Comparison of ENCODE assay signal across 8 cellular contexts in the genomic region with DNA sequence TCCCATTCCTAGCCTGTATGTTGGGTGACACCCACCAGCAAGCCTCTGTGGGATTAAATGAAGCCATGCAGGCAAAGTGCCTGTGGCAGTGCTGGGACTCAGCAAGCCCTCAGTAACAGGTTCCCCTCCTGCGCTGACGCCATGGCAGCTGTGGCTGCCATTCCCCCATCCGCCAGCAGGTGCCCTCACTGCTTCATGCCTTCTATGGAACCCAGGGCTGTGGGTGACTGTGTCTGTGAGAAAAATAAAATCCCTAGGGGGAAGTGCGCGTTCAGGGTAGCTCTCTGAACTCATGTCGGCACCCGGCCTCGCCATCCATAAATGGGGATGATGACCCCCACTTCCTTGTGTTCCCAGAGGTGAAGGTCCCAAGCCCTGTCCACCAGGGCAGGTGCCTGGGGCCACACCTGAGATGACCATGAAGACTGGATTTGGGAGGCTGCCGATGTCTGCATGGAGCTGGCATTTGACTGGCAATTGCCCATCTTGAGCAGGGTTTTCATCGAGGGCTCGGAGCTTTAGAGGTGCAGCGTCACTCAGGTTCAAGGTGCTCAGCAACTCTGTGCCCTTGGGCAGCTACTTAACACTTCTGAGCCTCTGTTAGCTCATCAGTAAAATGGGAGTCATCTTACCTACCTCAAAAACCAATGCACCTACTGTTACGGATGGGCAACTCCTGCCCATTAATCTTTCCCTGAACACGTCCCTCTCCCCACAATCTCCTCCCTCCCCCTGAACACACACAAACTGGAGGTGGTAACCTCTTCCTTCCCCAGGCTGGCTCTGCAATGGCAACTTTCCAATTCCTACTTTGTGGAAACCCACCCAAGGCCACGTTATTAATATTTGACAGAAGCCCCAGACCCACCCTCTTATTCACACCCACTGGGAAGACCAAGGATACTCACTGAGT. TPM values are rescaled to one million over a fixed set of nuclear protein-coding genes. Genes with fewer than 3 reads are reported as not detected.
DNase-seq lines count a peak whose midpoint lies in the region; ATAC-seq and TF ChIP-seq lines count a peak whose summit lies in the region.

No MANE protein-coding gene starts in this region.

- peak; percentile 87 for ATAC-seq in GM19025 (IDR thresholded peaks at IDR 0.05; ENCODE audit: low read depth, unreplicated experiment)
- ATAC-seq in HG03139 (IDR thresholded peaks at IDR 0.05; ENCODE audit: unreplicated experiment), result peak; percentile 89
- ATAC-seq in right lobe of liver, result peak; percentile 77 to 91 (median 87)

- peak; percentile 36 for DNase-seq in NCI-H226
- peak; percentile 71 to 86 for DNase-seq in activated CD4-positive, alpha-beta T cell treated with anti-CD3 and anti-CD28 coated beads for 4 hours
- DNase-seq in chondrocyte (ENCODE audit: low spot score), result peak; percentile 77
- DNase-seq in right lobe of liver, result peak; percentile 53 to 65 (median 61)
- peak; percentile 71 for DNase-seq in stimulated activated CD8-positive, alpha-beta memory T cell treated with anti-CD3 and anti-CD28 coated beads, Interleukin-15, amount 100 ng/mL, for 24 hours (ENCODE audit: low read depth)

- whole genome bisulfite sequencing in right lobe of liver (ENCODE audit: insufficient coverage, low coverage, low lambda C conversion rate, missing lambda C conversion rate), result 5% methylated on average over 3 of the region's 15 CpGs

- no peak overlapping the region for H3K9ac ChIP-seq in BLaER1

- H3K4me2 ChIP-seq in BLaER1, result peak overlapping the region; percentile 57

- H4K20me1 ChIP-seq in BLaER1, result peaks cover 24% of the 10 kb centered on the region; the same call in 1 of the 2 replicates

- H3K27me3 ChIP-seq in BLaER1 (peaks cover 57% of the 10 kb centered on the region), right lobe of liver (peaks cover 0 to 18% of the 10 kb centered on the region in 2 donors)

- peaks cover 46% of the 10 kb centered on the region for H3K27me3 Mint-ChIP-seq in chondrocyte (ENCODE audit: low read depth)

- no peak overlapping the region for H3K4me3 ChIP-seq in BLaER1
- H3K4me3 ChIP-seq in right lobe of liver, result no peak overlapping the region

- H3K27ac ChIP-seq in BLaER1 (no peak overlapping the region), right lobe of liver (no peak overlapping the region)

- TF ChIP-seq POLR2A in right lobe of liver (IDR thresholded peaks at IDR 0.05), result no peak

- H3K4me1 Mint-ChIP-seq in chondrocyte (ENCODE audit: low read depth), result peaks cover 11% of the 10 kb centered on the region

- TF ChIP-seq CTCF in chondrocyte (IDR thresholded peaks at IDR 0.05) (peak; percentile 90), right lobe of liver (IDR thresholded peaks at IDR 0.05) (peak; percentile 68 to 91 (median 83))

- no peaks in the 10 kb centered on the region for H3K9me3 Mint-ChIP-seq in chondrocyte (ENCODE audit: low read depth)

- H3K36me3 ChIP-seq in BLaER1 (no peaks in the 10 kb centered on the region), right lobe of liver (no peaks in the 10 kb centered on the region)

- H3K27ac Mint-ChIP-seq in chondrocyte (ENCODE audit: unreplicated experiment), result no peak overlapping the region

- intact Hi-C loops in right lobe of liver (cut with DNase I), result no loop called here

- H3K9me3 ChIP-seq in BLaER1 (no peaks in the 10 kb centered on the region), right lobe of liver (no peaks in the 10 kb centered on the region)

- peaks cover 26% of the 10 kb centered on the region for H3K4me1 ChIP-seq in BLaER1
- peaks cover 0 to 11% (median 0%) of the 10 kb centered on the region in 4 donors for H3K4me1 ChIP-seq in right lobe of liver

- no peaks in the 10 kb centered on the region for H3K36me3 Mint-ChIP-seq in chondrocyte (ENCODE audit: low read depth)

- H3K4me3 Mint-ChIP-seq in chondrocyte (ENCODE audit: unreplicated experiment), result no peak overlapping the region

RNA-seq across cellular contexts. Expression of a gene that starts 2.9 kb away (rescaled TPM):
- total RNA-seq in chondrocyte (not detected in 3 replicates), right lobe of liver (under 1 TPM in 1 of 6 experiments, not detected in 5; 0.24 TPM)
